Comparison of ENCODE assay signal across 8 cellular contexts in genomic region chr12:109052415-109053323, GRCh38. TPM values are rescaled to one million over a fixed set of nuclear protein-coding genes. Genes with fewer than 3 reads are reported as not detected.
DNase-seq lines count a peak whose midpoint lies in the region; FAIRE-seq and TF ChIP-seq lines count a peak whose summit lies in the region.

Gene USP30 (plus strand): TSS chr12:109052576. CDS start chr12:109052679, 103 bp downstream.

- H3K4me3 ChIP-seq in H7 (ENCODE audit: insufficient read depth, low read depth, low read length) (peak within 1 kb of the TSS; percentile 80), Loucy (ENCODE audit: low read length, poor library complexity, severe bottlenecking) (peak within 1 kb of the TSS; percentile 99), neuronal stem cell (ENCODE audit: low read length in 2 of 2) (peak within 1 kb of the TSS; percentile 98 to 99)

- no peaks in the 10 kb centered on the region for H3K9me2 ChIP-seq in Loucy (replicated peaks; ENCODE audit: low read depth, low read length)

- H2BK120ac ChIP-seq in neuronal stem cell (ENCODE audit: low read depth, low read length): no peak within 1 kb of the TSS

- H3K27me3 ChIP-seq in H7 (ENCODE audit: control insufficient read depth, insufficient read depth, low read length) (no peaks in the 10 kb centered on the region), Loucy (ENCODE audit: insufficient read depth, low read length, poor library complexity, severe bottlenecking) (no peaks in the 10 kb centered on the region), neuronal stem cell (ENCODE audit: control insufficient read depth in 3 of 3, insufficient read depth in 3 of 3, low read depth in 1 of 3, low read length in 3 of 3) (no peaks in the 10 kb centered on the region)

- no peaks in the 10 kb centered on the region for H3F3A ChIP-seq in Loucy (ENCODE audit: low read depth)

- H3K4ac ChIP-seq in neuronal stem cell (ENCODE audit: low read length): peak within 1 kb of the TSS; percentile 10

- FAIRE-seq in frontal cortex (lab: Jason Lieb, UNC): no peak

- WGBS in neuronal stem cell (ENCODE audit: extremely low coverage in 2 of 2, insufficient read length in 2 of 2, insufficient replicate concordance in 1 of 2), 2 donors: no CpG with 5 or more reads among the region's 61 CpGs

- H4K20me1 ChIP-seq in Loucy (ENCODE audit: insufficient read depth, low read length, poor library complexity, severe bottlenecking): no peaks in the 10 kb centered on the region

- in situ Hi-C loops in G401 (cut with HindIII; ENCODE audit: low sequenced_read_pairs): no loop called here

- peak within 1 kb of the TSS; percentile 93 for H2BK5ac ChIP-seq in neuronal stem cell (ENCODE audit: low read length)

- H3K14ac ChIP-seq in neuronal stem cell (ENCODE audit: low read length): peak within 1 kb of the TSS; percentile 6

- peak within 1 kb of the TSS; percentile 98 for H2AFZ ChIP-seq in Loucy (ENCODE audit: low read length)
- H2AFZ ChIP-seq in neuronal stem cell (ENCODE audit: low read length): peak within 1 kb of the TSS; percentile 99

- peak within 1 kb of the TSS; percentile 54 for H2AK5ac ChIP-seq in neuronal stem cell (ENCODE audit: low read depth, low read length)

- peaks cover 30% of the 10 kb centered on the region for H3K4me1 ChIP-seq in Loucy (ENCODE audit: insufficient read depth, low read length, poor library complexity, severe bottlenecking)
- H3K4me1 ChIP-seq in neuronal stem cell (ENCODE audit: control insufficient read depth in 2 of 2, insufficient read depth in 1 of 2, low read depth in 1 of 2, low read length in 2 of 2): peaks cover 4 to 12% of the 10 kb centered on the region in 2 donors

- no peak within 1 kb of the TSS for H2BK12ac ChIP-seq in neuronal stem cell (ENCODE audit: low read length)

- H4K91ac ChIP-seq in neuronal stem cell (ENCODE audit: low read depth, low read length, poor library complexity): no peak within 1 kb of the TSS

- TF ChIP-seq CTCF in Loucy (conservative IDR thresholded peaks at IDR 0.05; ENCODE audit: low read length): no peak

- peak within 1 kb of the TSS; percentile 48 for H4K8ac ChIP-seq in neuronal stem cell (ENCODE audit: low read depth, low read length)

- H3K79me2 ChIP-seq in Loucy (ENCODE audit: insufficient read depth, low read length): peaks cover 9% of the 10 kb centered on the region; the same call in 1 of the 2 replicates

- H3K79me1 ChIP-seq in neuronal stem cell (ENCODE audit: low read depth, low read length): peaks cover 4% of the 10 kb centered on the region

- H3K9me3 ChIP-seq in Loucy (ENCODE audit: insufficient read depth, low read depth, low read length) (no peaks in the 10 kb centered on the region), neuronal stem cell (replicated peaks in 1 of 2; ENCODE audit: control insufficient read depth in 2 of 2, insufficient read depth in 1 of 2, low read depth in 1 of 2, low read length in 2 of 2) (no peaks in the 10 kb centered on the region)

- peak within 1 kb of the TSS; percentile 97 for H3K18ac ChIP-seq in neuronal stem cell (ENCODE audit: low read length)

- DNase-seq in G401 (ENCODE audit: low spot score): peak; percentile 91
- peak; percentile 92 for DNase-seq in H7
- DNase-seq in SHP77 treated with DMSO at 0.1 percent for 48 hours (lab: John Stamatoyannopoulos, UW): peak; percentile 66
- DNase-seq in activated naive CD4-positive, alpha-beta T cell (lab: John Stamatoyannopoulos, UW): peak; percentile 50 to 77 (median 66)
- peak; percentile 86 to 92 for DNase-seq in frontal cortex (ENCODE audit: low spot score in 2 of 2)
- DNase-seq in neuronal stem cell (ENCODE audit: low spot score): peak; percentile 88
- DNase-seq in stromal cell of bone marrow (ENCODE audit: low read depth): peak; percentile 65

- H2BK15ac ChIP-seq in neuronal stem cell (ENCODE audit: low read length): peak within 1 kb of the TSS; percentile 56

- H3K4me2 ChIP-seq in Loucy (ENCODE audit: low read depth, low read length, poor library complexity, severe bottlenecking): peak within 1 kb of the TSS; percentile 98
- peak within 1 kb of the TSS; percentile 94 for H3K4me2 ChIP-seq in neuronal stem cell (ENCODE audit: insufficient read depth, low read length, poor library complexity, severe bottlenecking)

- H3K36me3 ChIP-seq in H7 (replicated peaks; ENCODE audit: control insufficient read depth, insufficient read depth, low read length) (no peaks in the 10 kb centered on the region), Loucy (ENCODE audit: insufficient read depth, low read length) (no peaks in the 10 kb centered on the region), neuronal stem cell (replicated peaks in 1 of 2; ENCODE audit: control insufficient read depth in 2 of 2, insufficient read depth in 2 of 2, low read length in 2 of 2) (peaks cover 2 to 6% of the 10 kb centered on the region in 2 donors)

- peak within 1 kb of the TSS; percentile 33 for H3K27ac ChIP-seq in neuronal stem cell (replicated peaks; ENCODE audit: low read length)

- H3K23ac ChIP-seq in neuronal stem cell (ENCODE audit: low read depth, low read length, poor library complexity): peak within 1 kb of the TSS; percentile 93

- H3K9ac ChIP-seq in Loucy (ENCODE audit: low read depth, low read length, poor library complexity, severe bottlenecking) (peak within 1 kb of the TSS; percentile 87), neuronal stem cell (ENCODE audit: low read depth, low read length, poor library complexity) (peak within 1 kb of the TSS; percentile 96)

RNA-seq across cellular contexts. Expression of gene USP30, which starts in this region (rescaled TPM):
- total RNA-seq in G401 (2014; rRNA removed; shearing (Covaris generic)): 20.5 and 21.6 TPM in 2 replicates
- 8.7 and 12.5 TPM in 2 replicates for total RNA-seq in H7 (2014; rRNA removed; shearing (Covaris generic))
- total RNA-seq in frontal cortex: 22.0 TPM
- 17.8 TPM for polyA plus RNA-seq in neuronal stem cell (2013, experiment 1 of 2)
- polyA plus RNA-seq in neuronal stem cell (2013, experiment 2 of 2): 16.3 TPM

Comparison
In these comparisons a context has a peak if more than half of its experiments do, and no peak if none do; other contexts are left out.
1. Peak in every context shown above with its lines: DNase-seq, H3K4me3 ChIP-seq and H3K27ac ChIP-seq.